ENCODE assay signal across 1 cellular context in the genomic region with DNA sequence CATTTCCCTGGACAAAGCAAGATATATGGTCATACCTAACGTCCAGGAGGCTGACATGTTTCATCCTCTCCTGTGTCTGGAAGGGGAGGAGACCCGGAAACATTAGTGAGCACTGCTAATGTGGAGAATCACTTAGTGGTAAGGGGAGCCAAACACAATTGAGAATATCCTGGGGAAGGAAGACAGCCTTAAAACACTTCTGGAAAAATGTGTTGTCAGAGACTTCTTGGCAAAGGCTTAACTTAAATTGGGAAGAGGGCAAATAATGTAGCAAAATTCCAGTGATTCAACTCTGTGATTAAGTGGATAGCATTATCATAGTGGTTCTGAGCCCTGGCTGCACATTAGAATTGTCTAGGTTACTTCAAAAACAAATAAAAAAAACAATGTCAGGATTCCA.
TF ChIP-seq lines count a peak whose summit lies in the region.

No MANE protein-coding gene starts in this region.

TF ChIP-seq in H1, 55 proteins besides CTCF, POLR2A, EP300 and RAD21:
- no peak for TF ChIP-seq ASH2L (IDR thresholded peaks at IDR 0.05; ENCODE audit: low read length)
